In genomic region chr3:16265455-16265786, GRCh38 we compare ENCODE assay signal across 8 cellular contexts. TPM values are rescaled to one million over a fixed set of nuclear protein-coding genes. Genes with fewer than 3 reads are reported as not detected.
A peak's percentile ranks its signal among the peaks of the same experiment; 100 is the strongest.
DNase-seq lines count a peak whose midpoint lies in the region; ATAC-seq lines count a peak whose summit lies in the region.

No MANE protein-coding gene starts in this region.

- ATAC-seq in activated naive CD4-positive, alpha-beta T cell treated with anti-CD3 and anti-CD28 coated beads, Interleukin-2, amount 50 U/mL, for 72 hours: no peak
- no peak for ATAC-seq in stimulated activated memory B cell treated with anti-CD40 and anti-IgM and Interleukin-4, amounts not matched to agents 10 μg/mL and 1 μg/mL and 100 μg/mL, for 72 hours
- ATAC-seq in HG03039 (IDR thresholded peaks at IDR 0.05; ENCODE audit: unreplicated experiment): no peak

- peak overlapping the region; percentile 97 for H3K4me3 ChIP-seq in HUES48 (ENCODE audit: low read depth, low read length)
- peak overlapping the region; percentile 93 for H3K4me3 ChIP-seq in iPS-18a (ENCODE audit: low read length)

- H3K36me3 Mint-ChIP-seq in activated naive CD4-positive, alpha-beta T cell treated with anti-CD3 and anti-CD28 coated beads, Interleukin-2, amount 50 U/mL, for 72 hours: peaks cover 12% of the 10 kb centered on the region in 2 donors
- peaks cover 4% of the 10 kb centered on the region for H3K36me3 Mint-ChIP-seq in stimulated activated memory B cell treated with anti-CD40 and anti-IgM and Interleukin-4, amounts not matched to agents 10 μg/mL and 1 μg/mL and 100 μg/mL, for 72 hours

- peak overlapping the region; percentile 95 for H3K9ac ChIP-seq in HUES48 (ENCODE audit: low read depth, low read length)
- peak overlapping the region; percentile 95 for H3K9ac ChIP-seq in iPS-18a (ENCODE audit: low read length)

- peak overlapping the region; percentile 94 to 95 for H3K27ac Mint-ChIP-seq in activated naive CD4-positive, alpha-beta T cell treated with anti-CD3 and anti-CD28 coated beads, Interleukin-2, amount 50 U/mL, for 72 hours
- peak overlapping the region; percentile 90 for H3K27ac Mint-ChIP-seq in stimulated activated memory B cell treated with anti-CD40 and anti-IgM and Interleukin-4, amounts not matched to agents 10 μg/mL and 1 μg/mL and 100 μg/mL, for 72 hours

- DNase-seq in activated naive CD4-positive, alpha-beta T cell treated with anti-CD3 and anti-CD28 coated beads, Interleukin-2, amount 50 U/mL, for 72 hours (ENCODE audit: low spot score in 2 of 2): no peak
- DNase-seq in UCSD-AML1 (lab: John Stamatoyannopoulos, UW; ENCODE audit: unreplicated experiment): no peak
- no peak for DNase-seq in cerebellar nuclear complex (lab: John Stamatoyannopoulos, UW)
- DNase-seq in glomerular visceral epithelial cell (ENCODE audit: extremely low spot score): no peak

- H3K9me3 Mint-ChIP-seq in activated naive CD4-positive, alpha-beta T cell treated with anti-CD3 and anti-CD28 coated beads, Interleukin-2, amount 50 U/mL, for 72 hours: no peaks in the 10 kb centered on the region
- no peaks in the 10 kb centered on the region for H3K9me3 Mint-ChIP-seq in stimulated activated memory B cell treated with anti-CD40 and anti-IgM and Interleukin-4, amounts not matched to agents 10 μg/mL and 1 μg/mL and 100 μg/mL, for 72 hours

- peak overlapping the region; percentile 95 for H3K4me3 Mint-ChIP-seq in stimulated activated memory B cell treated with anti-CD40 and anti-IgM and Interleukin-4, amounts not matched to agents 10 μg/mL and 1 μg/mL and 100 μg/mL, for 72 hours

- H3K27me3 ChIP-seq in HUES48 (ENCODE audit: control insufficient read depth, insufficient read depth, low read length) (no peaks in the 10 kb centered on the region), iPS-18a (ENCODE audit: control insufficient read depth, insufficient read depth, low read length) (no peaks in the 10 kb centered on the region)

- H3K9me3 ChIP-seq in HUES48 (ENCODE audit: control insufficient read depth, insufficient read depth, low read length) (no peaks in the 10 kb centered on the region), iPS-18a (ENCODE audit: control insufficient read depth, low read depth, low read length) (no peaks in the 10 kb centered on the region)

- peaks cover 17% of the 10 kb centered on the region for H3K36me3 ChIP-seq in HUES48 (ENCODE audit: control insufficient read depth, insufficient read depth, low read length)
- H3K36me3 ChIP-seq in iPS-18a (ENCODE audit: control insufficient read depth, low read depth, low read length): peaks cover 9% of the 10 kb centered on the region

- peaks cover 24% of the 10 kb centered on the region for H3K4me1 Mint-ChIP-seq in stimulated activated memory B cell treated with anti-CD40 and anti-IgM and Interleukin-4, amounts not matched to agents 10 μg/mL and 1 μg/mL and 100 μg/mL, for 72 hours

- no peaks in the 10 kb centered on the region for H3K27me3 Mint-ChIP-seq in stimulated activated memory B cell treated with anti-CD40 and anti-IgM and Interleukin-4, amounts not matched to agents 10 μg/mL and 1 μg/mL and 100 μg/mL, for 72 hours

- 0 out of 2 replicates have a peak, but pooled peaks cover 5% of the 10 kb centered on the region for H3K4me1 ChIP-seq in HUES48 (ENCODE audit: control insufficient read depth, insufficient read depth, low read length)
- H3K4me1 ChIP-seq in iPS-18a (ENCODE audit: control insufficient read depth, low read depth, low read length): peaks cover 6% of the 10 kb centered on the region

- H3K27ac ChIP-seq in HUES48 (ENCODE audit: low read depth, low read length): peak overlapping the region; percentile 95
- peak overlapping the region; percentile 82 for H3K27ac ChIP-seq in iPS-18a (ENCODE audit: low read length)

RNA-seq across cellular contexts. Expression of gene OXNAD1, which starts 0.4 kb away (rescaled TPM):
- total RNA-seq in activated naive CD4-positive, alpha-beta T cell treated with anti-CD3 and anti-CD28 coated beads, Interleukin-2, amount 50 U/mL, for 72 hours: 10 to 100 TPM; 47.7 to 53.9 TPM

RNA-seq across cellular contexts. Expression of gene DPH3, which starts 0.7 kb away (rescaled TPM):
- 10 to 100 TPM; 15.2 to 23.9 TPM for total RNA-seq in activated naive CD4-positive, alpha-beta T cell treated with anti-CD3 and anti-CD28 coated beads, Interleukin-2, amount 50 U/mL, for 72 hours
